In genomic region chr11:128747728-128748148, GRCh38 we compare ENCODE assay signal across 19 cellular contexts. TPM values are rescaled to one million over a fixed set of nuclear protein-coding genes. Genes with fewer than 3 reads are reported as not detected.
A peak's percentile ranks its signal among the peaks of the same experiment; 100 is the strongest.
DNase-seq lines count a peak whose midpoint lies in the region; ATAC-seq and TF ChIP-seq lines count a peak whose summit lies in the region.
"Had no signal": no experiment of that assay in that cellular context is flagged by ENCODE, and none has a peak within 500 bp of the region (broad histone marks: within the 10 kb centered on the region; RNA-seq: fewer than 3 reads in every experiment).

No MANE protein-coding gene starts in this region.

- no peaks in the 10 kb centered on the region for H3K27me3 ChIP-seq in CD8-positive, alpha-beta memory T cell (ENCODE audit: insufficient read depth, low read length, poor library complexity, severe bottlenecking)
- H3K27me3 ChIP-seq: BLaER1, pancreas, SJCRH30, tibial artery had no signal

- H3K27me3 Mint-ChIP-seq in CD8-positive, alpha-beta memory T cell, result peaks cover 0 to 3% of the 10 kb centered on the region in 2 donors
- no peaks in the 10 kb centered on the region for H3K27me3 Mint-ChIP-seq in activated naive CD8-positive, alpha-beta T cell treated with anti-CD3 and anti-CD28 coated beads, Interleukin-2, amount 10 ng/mL, durations not matched to agents 7 days and 5 days
- H3K27me3 Mint-ChIP-seq in neural crest cell (ENCODE audit: low read depth), result peaks cover 7% of the 10 kb centered on the region
- H3K27me3 Mint-ChIP-seq in mesothelial cell of epicardium (ENCODE audit: low read depth), result peaks cover 20% of the 10 kb centered on the region

- CTCF ChIA-PET in CD8-positive, alpha-beta memory T cell (lab: Charles Lee), result interaction anchor here (1.0 kb wide), 1 partner anchor 10 kb away, joined by 3 read pairs; no protein-coding TSS in a partner anchor

- H3K36me3 ChIP-seq in CD8-positive, alpha-beta memory T cell (ENCODE audit: insufficient read depth, low read length), result peaks cover 10% of the 10 kb centered on the region
- H3K36me3 ChIP-seq in KOPT-K1 (ENCODE audit: insufficient read depth, low read length), result peaks cover 8% of the 10 kb centered on the region; the same call in 1 of the 2 replicates
- H3K36me3 ChIP-seq: pancreas, SJCRH30, tibial artery had no signal

- POLR2A ChIA-PET in CD8-positive, alpha-beta memory T cell (lab: Charles Lee), result no interaction called here
- POLR2A ChIA-PET in activated naive CD8-positive, alpha-beta T cell treated with anti-CD3 and anti-CD28 coated beads, Interleukin-2, amount 10 ng/mL, durations not matched to agents 7 days and 5 days (lab: Charles Lee), result no interaction called here

- no peaks in the 10 kb centered on the region for H3K9me3 Mint-ChIP-seq in CD8-positive, alpha-beta memory T cell
- H3K9me3 Mint-ChIP-seq in activated naive CD8-positive, alpha-beta T cell treated with anti-CD3 and anti-CD28 coated beads, Interleukin-2, amount 10 ng/mL, durations not matched to agents 7 days and 5 days, result no peaks in the 10 kb centered on the region
- H3K9me3 Mint-ChIP-seq in neural crest cell (no peaks in the 10 kb centered on the region), mesothelial cell of epicardium (no peaks in the 10 kb centered on the region)
- H3K9me3 Mint-ChIP-seq: HFFc6 had no signal

- peak overlapping the region; percentile 79 to 97 (median 90) for H3K27ac Mint-ChIP-seq in CD8-positive, alpha-beta memory T cell
- peak overlapping the region; percentile 62 for H3K27ac Mint-ChIP-seq in activated naive CD8-positive, alpha-beta T cell treated with anti-CD3 and anti-CD28 coated beads, Interleukin-2, amount 10 ng/mL, durations not matched to agents 7 days and 5 days
- peak overlapping the region; percentile 19 for H3K27ac Mint-ChIP-seq in neural crest cell (ENCODE audit: unreplicated experiment)
- H3K27ac Mint-ChIP-seq in mesothelial cell of epicardium, result no peak overlapping the region
- H3K27ac Mint-ChIP-seq: HFFc6 had no signal

- peaks cover 71 to 89% (median 85%) of the 10 kb centered on the region in 3 donors for H3K4me1 Mint-ChIP-seq in CD8-positive, alpha-beta memory T cell
- H3K4me1 Mint-ChIP-seq in activated naive CD8-positive, alpha-beta T cell treated with anti-CD3 and anti-CD28 coated beads, Interleukin-2, amount 10 ng/mL, durations not matched to agents 7 days and 5 days, result peaks cover 52% of the 10 kb centered on the region
- H3K4me1 Mint-ChIP-seq in neural crest cell (peaks cover 17% of the 10 kb centered on the region), mesothelial cell of epicardium (peaks cover 6% of the 10 kb centered on the region)

- peaks cover 58% of the 10 kb centered on the region for H3K4me1 ChIP-seq in CD8-positive, alpha-beta memory T cell (ENCODE audit: insufficient read depth, low read length)
- H3K4me1 ChIP-seq: pancreas, SJCRH30 had no signal

- peak; percentile 53 for ATAC-seq in activated naive CD8-positive, alpha-beta T cell treated with anti-CD3 and anti-CD28 coated beads, Interleukin-2, amount 10 ng/mL, durations not matched to agents 7 days and 5 days (ENCODE audit: low read depth)
- no peak for ATAC-seq in HG03378 (IDR thresholded peaks at IDR 0.05; ENCODE audit: unreplicated experiment)
- ATAC-seq: pancreas had no signal

- H3K36me3 Mint-ChIP-seq in CD8-positive, alpha-beta memory T cell, result peaks cover 0 to 72% (median 2%) of the 10 kb centered on the region in 3 donors
- H3K36me3 Mint-ChIP-seq in activated naive CD8-positive, alpha-beta T cell treated with anti-CD3 and anti-CD28 coated beads, Interleukin-2, amount 10 ng/mL, durations not matched to agents 7 days and 5 days, result peaks cover 40% of the 10 kb centered on the region
- no peaks in the 10 kb centered on the region for H3K36me3 Mint-ChIP-seq in neural crest cell (ENCODE audit: low read depth)
- H3K36me3 Mint-ChIP-seq in mesothelial cell of epicardium, result no peaks in the 10 kb centered on the region

- H3K9me3 ChIP-seq in CD8-positive, alpha-beta memory T cell (ENCODE audit: low read length), result no peaks in the 10 kb centered on the region
- H3K9me3 ChIP-seq in KOPT-K1 (ENCODE audit: insufficient read depth, low read length, poor library complexity, severe bottlenecking), result no peaks in the 10 kb centered on the region
- H3K9me3 ChIP-seq: BLaER1, pancreas, SJCRH30, tibial artery had no signal

- H3K4me3 ChIP-seq in CD8-positive, alpha-beta memory T cell (ENCODE audit: low read length), result no peak overlapping the region
- H3K4me3 ChIP-seq: BLaER1, pancreas, SJCRH30, tibial artery had no signal

- H3K4me3 Mint-ChIP-seq in CD8-positive, alpha-beta memory T cell, result peak overlapping the region; percentile 58 to 86 (median 74)
- peak overlapping the region; percentile 63 for H3K4me3 Mint-ChIP-seq in activated naive CD8-positive, alpha-beta T cell treated with anti-CD3 and anti-CD28 coated beads, Interleukin-2, amount 10 ng/mL, durations not matched to agents 7 days and 5 days
- no peak overlapping the region for H3K4me3 Mint-ChIP-seq in neural crest cell
- no peak overlapping the region for H3K4me3 Mint-ChIP-seq in mesothelial cell of epicardium
- H3K4me3 Mint-ChIP-seq: HFFc6 had no signal

- H3K27ac ChIP-seq in CD8-positive, alpha-beta memory T cell (ENCODE audit: low read depth, low read length), result no peak overlapping the region
- H3K27ac ChIP-seq in KOPT-K1 (ENCODE audit: low read depth, low read length, poor library complexity, severe bottlenecking), result peak overlapping the region; percentile 15
- H3K27ac ChIP-seq: BLaER1, pancreas, SJCRH30, tibial artery had no signal

- TF ChIP-seq CTCF in neural crest cell (conservative IDR thresholded peaks at IDR 0.05) (no peak), mesothelial cell of epicardium (IDR thresholded peaks at IDR 0.05; ENCODE audit: unreplicated experiment) (no peak)

- DNase-seq in CD8-positive, alpha-beta memory T cell, result no peak
- no peak for DNase-seq in activated naive CD8-positive, alpha-beta T cell treated with anti-CD3 and anti-CD28 coated beads, Interleukin-2, amount 10 ng/mL, durations not matched to agents 7 days and 5 days
- DNase-seq in neural crest cell (ENCODE audit: low read depth, low spot score) (no peak), mesothelial cell of epicardium (ENCODE audit: low spot score in 2 of 2, unreplicated experiment in 2 of 2) (no peak), GOT3 (lab: John Stamatoyannopoulos, UW) (no peak)
- DNase-seq: cerebellar nuclear complex; HFFc6; hypothalamus; kidney glomerular epithelial cell; midbrain; NCI-H526; pancreas; SJCRH30; stimulated activated CD4-positive, alpha-beta T cell treated with anti-CD3 and anti-CD28 coated beads, Interleukin-4, amount 100 ng/mL, for 24 hours; stimulated activated CD8-positive, alpha-beta memory T cell treated with anti-CD3 and anti-CD28 coated beads, Interleukin-4, amount 100 ng/mL, for 48 hours; tibial artery had no signal

RNA-seq across cellular contexts. Expression of gene FLI1, which starts 53.9 kb away (rescaled TPM):
- total RNA-seq in CD8-positive, alpha-beta memory T cell, result 10 to 100 TPM; 41.7 to 45.2 TPM
- 89.2 TPM for polyA plus RNA-seq in CD8-positive, alpha-beta memory T cell
- 10 to 100 TPM; 83.4 to 86.5 TPM for total RNA-seq in activated naive CD8-positive, alpha-beta T cell treated with anti-CD3 and anti-CD28 coated beads, Interleukin-2, amount 10 ng/mL, durations not matched to agents 7 days and 5 days
- total RNA-seq in neural crest cell (0.23 and 0.48 TPM in 2 replicates), mesothelial cell of epicardium (4.5 to 5.8 TPM (median 5.3 TPM) in 3 replicates)

Comparison
In these comparisons a context has a peak if more than half of its experiments do, and no peak if none do; other contexts are left out.
1. H3K4me3 Mint-ChIP-seq: peak in CD8-positive, alpha-beta memory T cell (7 of 7) and activated naive CD8-positive, alpha-beta T cell treated with anti-CD3 and anti-CD28 coated beads, Interleukin-2, amount 10 ng/mL, durations not matched to agents 7 days and 5 days (single experiment); none in neural crest cell (single experiment) and mesothelial cell of epicardium (single experiment).